In genomic region chr16:29790183-29790948, GRCh38 we compare ENCODE assay signal across 8 cellular contexts. TPM values are rescaled to one million over a fixed set of nuclear protein-coding genes. Genes with fewer than 3 reads are reported as not detected.
DNase-seq lines count a peak whose midpoint lies in the region; ATAC-seq and TF ChIP-seq lines count a peak whose summit lies in the region.

TSS of gene KIF22 (plus strand) at chr16:29790751. CDS start at chr16:29790760, 9 bp downstream.

- H3K27me3 ChIP-seq in HAP-1 (ENCODE audit: low read depth) (no peaks in the 10 kb centered on the region), MG63 (no peaks in the 10 kb centered on the region)

- peak; percentile 76 for TF ChIP-seq CTCF in fibroblast of the aortic adventitia (IDR thresholded peaks at IDR 0.05; ENCODE audit: insufficient read depth, low read length)
- peak; percentile 69 for TF ChIP-seq CTCF in nephron progenitor cell (IDR thresholded peaks at IDR 0.05)

- peak; percentile 98 for ATAC-seq in stimulated activated naive CD8-positive, alpha-beta T cell treated with anti-CD3 and anti-CD28 coated beads, Interleukin-15, amount 100 ng/mL, for 72 hours

- peak within 1 kb of the TSS; percentile 81 for H3K4me3 ChIP-seq in HAP-1
- peak within 1 kb of the TSS; percentile 87 for H3K4me3 ChIP-seq in MG63
- H3K4me3 ChIP-seq in fibroblast of the aortic adventitia (ENCODE audit: low read depth, low read length): peak within 1 kb of the TSS; percentile 92

- peaks cover 46% of the 10 kb centered on the region for H3K4me1 Mint-ChIP-seq in nephron progenitor cell
- peaks cover 52% of the 10 kb centered on the region for H3K4me1 Mint-ChIP-seq in stimulated activated naive CD8-positive, alpha-beta T cell treated with anti-CD3 and anti-CD28 coated beads, Interleukin-15, amount 100 ng/mL, for 72 hours

- peaks cover 11% of the 10 kb centered on the region for H3K4me1 ChIP-seq in HAP-1

- no peaks in the 10 kb centered on the region for H3K9me3 ChIP-seq in HAP-1
- H3K9me3 ChIP-seq in MG63: no peaks in the 10 kb centered on the region

- DNase-seq in GDM1 (lab: John Stamatoyannopoulos, UW) (peak; percentile 99), HAP-1 (ENCODE audit: low spot score in 2 of 2) (peak; percentile 97 to 100), MG63 (peak; percentile 99), SHP77 treated with DMSO at 0.1 percent for 48 hours (lab: John Stamatoyannopoulos, UW) (peak; percentile 98), fibroblast of the aortic adventitia (ENCODE audit: low read depth) (peak; percentile 99), nephron progenitor cell (peak; percentile 100)
- peak; percentile 100 for DNase-seq in activated effector memory CD4-positive, alpha-beta T cell treated with anti-CD3 and anti-CD28 coated beads, Interleukin-2, amount 50 U/mL, for 16 hours
- DNase-seq in stimulated activated naive CD8-positive, alpha-beta T cell treated with anti-CD3 and anti-CD28 coated beads, Interleukin-15, amount 100 ng/mL, for 72 hours: peak; percentile 100

- peaks cover 4% of the 10 kb centered on the region for H3K27me3 Mint-ChIP-seq in nephron progenitor cell (ENCODE audit: low read depth, poor library complexity)
- no peaks in the 10 kb centered on the region for H3K27me3 Mint-ChIP-seq in stimulated activated naive CD8-positive, alpha-beta T cell treated with anti-CD3 and anti-CD28 coated beads, Interleukin-15, amount 100 ng/mL, for 72 hours

- peak within 1 kb of the TSS; percentile 99 for H3K4me3 Mint-ChIP-seq in nephron progenitor cell
- peak within 1 kb of the TSS; percentile 91 to 95 for H3K4me3 Mint-ChIP-seq in stimulated activated naive CD8-positive, alpha-beta T cell treated with anti-CD3 and anti-CD28 coated beads, Interleukin-15, amount 100 ng/mL, for 72 hours

- peak within 1 kb of the TSS; percentile 99 for H3K27ac Mint-ChIP-seq in nephron progenitor cell
- peak within 1 kb of the TSS; percentile 98 to 100 for H3K27ac Mint-ChIP-seq in stimulated activated naive CD8-positive, alpha-beta T cell treated with anti-CD3 and anti-CD28 coated beads, Interleukin-15, amount 100 ng/mL, for 72 hours

- peaks cover 3% of the 10 kb centered on the region for H3K9me3 Mint-ChIP-seq in nephron progenitor cell
- no peaks in the 10 kb centered on the region for H3K9me3 Mint-ChIP-seq in stimulated activated naive CD8-positive, alpha-beta T cell treated with anti-CD3 and anti-CD28 coated beads, Interleukin-15, amount 100 ng/mL, for 72 hours

- in situ Hi-C loops in HAP-1 (cut with MboI; ENCODE audit: low sequenced_read_pairs): no loop called here

- H3K36me3 ChIP-seq in HAP-1 (replicated peaks) (peaks cover 27% of the 10 kb centered on the region), MG63 (peaks cover 29% of the 10 kb centered on the region)

- H3K36me3 Mint-ChIP-seq in nephron progenitor cell (ENCODE audit: low read depth): peaks cover 27% of the 10 kb centered on the region

RNA-seq across cellular contexts. Expression of gene KIF22, which starts in this region (rescaled TPM):
- total RNA-seq in MG63 (2014; rRNA removed; shearing (Covaris generic); ENCODE audit: low replicate concordance): 74.9 and 134 TPM in 2 replicates
- 7.2 and 52.4 TPM in 2 replicates for total RNA-seq in fibroblast of the aortic adventitia (ENCODE audit: low replicate concordance)

Comparison
In these comparisons a context has a peak if more than half of its experiments do, and no peak if none do; other contexts are left out.
1. Peak in every context shown above with its lines: DNase-seq, ATAC-seq and H3K4me3 ChIP-seq.